8 cellular contexts compared by ENCODE assay signal in the genomic region with DNA sequence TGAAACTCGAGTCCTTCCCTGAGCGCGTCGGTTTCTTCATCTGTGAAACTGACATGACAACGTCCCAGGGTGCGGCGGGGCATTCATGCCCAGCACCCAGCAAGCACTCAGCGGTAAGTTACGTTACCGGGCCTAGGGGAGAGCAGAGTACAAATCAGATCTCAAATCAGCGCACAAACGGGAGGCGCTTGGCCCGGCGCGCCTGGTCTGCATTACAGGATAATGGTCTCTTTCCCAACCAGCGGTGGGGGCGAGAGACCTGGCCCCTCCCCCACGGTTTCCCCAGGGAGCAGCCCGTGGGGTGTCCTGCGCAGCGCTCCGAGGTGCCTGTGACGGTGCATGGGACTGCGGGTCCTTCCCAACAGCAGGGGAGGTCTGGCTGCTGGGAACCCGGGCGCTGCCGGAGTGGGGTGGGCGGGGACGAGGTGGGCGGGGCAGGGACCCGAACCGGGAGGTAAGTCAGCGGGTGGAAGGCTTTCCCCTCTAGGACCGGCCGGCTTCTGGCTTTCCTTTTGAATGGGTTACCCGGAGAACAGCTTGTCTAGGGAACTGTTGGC. TPM values are rescaled to one million over a fixed set of nuclear protein-coding genes. Genes with fewer than 3 reads are reported as not detected.
A peak's percentile ranks its signal among the peaks of the same experiment; 100 is the strongest.
DNase-seq lines count a peak whose midpoint lies in the region; ATAC-seq lines count a peak whose summit lies in the region.

No MANE protein-coding gene starts in this region.

- no peaks in the 10 kb centered on the region for H3K36me3 ChIP-seq in iPS DF 6.9 (ENCODE audit: control insufficient read depth, insufficient read depth, low read length)
- H3K36me3 ChIP-seq in skeletal muscle tissue (ENCODE audit: control insufficient read depth in 3 of 3, insufficient read depth in 3 of 3, low read length in 3 of 3): no peaks in the 10 kb centered on the region

- peak overlapping the region in 2 of 3 donors; percentile 50 to 60 for H3K9ac ChIP-seq in skeletal muscle tissue (ENCODE audit: low read depth in 1 of 3, low read length in 3 of 3)

- no peaks in the 10 kb centered on the region for H3K36me3 Mint-ChIP-seq in activated T-helper 17 cell treated with anti-CD3 and anti-CD28 coated beads, Interleukin-2, amount 50 U/mL, for 72 hours (ENCODE audit: low read depth)

- H3K27me3 Mint-ChIP-seq in activated T-helper 17 cell treated with anti-CD3 and anti-CD28 coated beads, Interleukin-2, amount 50 U/mL, for 72 hours: peaks cover 39% of the 10 kb centered on the region

- H3K4me3 ChIP-seq in iPS DF 6.9 (ENCODE audit: low read length): peak overlapping the region; percentile 81; the same call in 1 of the 2 replicates
- peak overlapping the region; percentile 62 to 67 (median 62) for H3K4me3 ChIP-seq in skeletal muscle tissue (ENCODE audit: low read length in 3 of 3)

- no CpG with 5 or more reads among the region's 37 CpGs for WGBS in iPS DF 6.9 (ENCODE audit: insufficient coverage, insufficient read length)

- peaks cover 10% of the 10 kb centered on the region for H3K4me1 Mint-ChIP-seq in activated T-helper 17 cell treated with anti-CD3 and anti-CD28 coated beads, Interleukin-2, amount 50 U/mL, for 72 hours

- no peaks in the 10 kb centered on the region for H3K9me3 Mint-ChIP-seq in activated T-helper 17 cell treated with anti-CD3 and anti-CD28 coated beads, Interleukin-2, amount 50 U/mL, for 72 hours

- H3K9me3 ChIP-seq in iPS DF 6.9 (ENCODE audit: control insufficient read depth, insufficient read depth, low read length) (no peaks in the 10 kb centered on the region), skeletal muscle tissue (ENCODE audit: control insufficient read depth in 3 of 3, low read length in 3 of 3) (no peaks in the 10 kb centered on the region)

- peak overlapping the region; percentile 42 for H3K4me3 Mint-ChIP-seq in activated T-helper 17 cell treated with anti-CD3 and anti-CD28 coated beads, Interleukin-2, amount 50 U/mL, for 72 hours

- H3K4me1 ChIP-seq in iPS DF 6.9 (ENCODE audit: control insufficient read depth, insufficient read depth, low read length) (peaks cover 2% of the 10 kb centered on the region), skeletal muscle tissue (ENCODE audit: control insufficient read depth in 3 of 3, insufficient read depth in 3 of 3, low read length in 3 of 3) (peaks cover 18 to 25% (median 20%) of the 10 kb centered on the region in 3 donors)

- no peak overlapping the region for H3K27ac Mint-ChIP-seq in activated T-helper 17 cell treated with anti-CD3 and anti-CD28 coated beads, Interleukin-2, amount 50 U/mL, for 72 hours

- DNase-seq in NCI-H82 (lab: John Stamatoyannopoulos, UW) (peak; percentile 70), NCI-H82 treated with DMSO at 0.1 percent for 48 hours (lab: John Stamatoyannopoulos, UW; ENCODE audit: unreplicated experiment) (no peak), iPS DF 6.9 (ENCODE audit: low read depth, low spot score) (no peak), NCI-H1105 (lab: John Stamatoyannopoulos, UW) (no peak)

- H3K27ac ChIP-seq in iPS DF 6.9 (ENCODE audit: low read length) (no peak overlapping the region), skeletal muscle tissue (ENCODE audit: low read depth, low read length) (no peak overlapping the region)

- no peak for ATAC-seq in activated T-helper 17 cell treated with anti-CD3 and anti-CD28 coated beads, Interleukin-2, amount 50 U/mL, for 72 hours (replicated peaks)
- ATAC-seq in GM19463 (IDR thresholded peaks at IDR 0.05; ENCODE audit: unreplicated experiment) (no peak), GM18511 (IDR thresholded peaks at IDR 0.05; ENCODE audit: unreplicated experiment) (no peak)

- H3K27me3 ChIP-seq in iPS DF 6.9 (ENCODE audit: control insufficient read depth, insufficient read depth, low read length) (no peaks in the 10 kb centered on the region; the same call in 1 of the 2 replicates), skeletal muscle tissue (ENCODE audit: control insufficient read depth in 3 of 3, insufficient read depth in 3 of 3, low read length in 3 of 3) (peaks cover 14 to 23% (median 20%) of the 10 kb centered on the region in 3 donors)

RNA-seq across cellular contexts. Expression of a gene that starts 1.0 kb away (rescaled TPM):
- total RNA-seq in activated T-helper 17 cell treated with anti-CD3 and anti-CD28 coated beads, Interleukin-2, amount 50 U/mL, for 72 hours: not detected
- total RNA-seq in skeletal muscle tissue: 4.7 TPM
